Comparison of ENCODE assay signal across 14 cellular contexts in the genomic region with DNA sequence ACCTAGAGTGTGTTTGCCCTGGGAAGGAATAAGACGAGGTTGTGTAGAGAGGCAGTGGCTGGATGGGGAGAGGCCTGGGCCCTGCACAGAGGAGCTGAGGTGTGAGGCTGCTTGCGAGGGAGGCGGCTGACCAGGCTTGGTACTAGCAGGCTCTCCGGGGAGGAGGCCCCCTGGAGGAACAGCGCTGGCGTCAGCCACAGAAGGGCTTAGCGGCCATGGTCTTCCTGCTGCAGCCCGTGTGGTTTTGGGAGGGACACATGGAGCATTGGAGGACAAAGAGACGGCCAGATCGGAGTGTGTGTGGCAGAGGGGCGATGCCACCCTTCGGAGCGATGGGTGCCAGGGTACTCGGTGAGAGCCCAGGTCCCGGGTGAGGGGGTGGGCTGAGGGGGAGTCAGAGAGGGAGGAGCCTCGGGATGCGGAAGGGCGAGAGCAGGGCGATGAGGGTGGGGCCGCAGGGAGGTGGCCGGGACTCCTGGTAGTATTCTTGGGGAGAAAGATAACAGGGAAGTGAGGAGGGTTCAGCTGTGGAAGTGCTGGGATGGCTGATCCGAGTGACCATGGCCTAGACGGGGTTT. TPM values are rescaled to one million over a fixed set of nuclear protein-coding genes. Genes with fewer than 3 reads are reported as not detected.
DNase-seq lines count a peak whose midpoint lies in the region; ATAC-seq and TF ChIP-seq lines count a peak whose summit lies in the region.
"Had no signal": no experiment of that assay in that cellular context is flagged by ENCODE, and none has a peak within 500 bp of the region (broad histone marks: within the 10 kb centered on the region; RNA-seq: fewer than 3 reads in every experiment).

No MANE protein-coding gene starts in this region.

- no peaks in the 10 kb centered on the region for H3K9me3 Mint-ChIP-seq in Caco-2 (ENCODE audit: unreplicated experiment)
- no peaks in the 10 kb centered on the region for H3K9me3 Mint-ChIP-seq in activated T-helper 1 cell treated with anti-CD3 and anti-CD28 coated beads, Interleukin-12 subunit alpha, Interleukin-12 subunit beta, Interleukin-2, Interleukin-4 antibody, amounts not matched to agents 30 ng/mL and 10 ng/mL and 1 ng/mL, durations not matched to agents 14 hours and 24 hours and 36 hours
- no peaks in the 10 kb centered on the region for H3K9me3 Mint-ChIP-seq in memory B cell
- no peaks in the 10 kb centered on the region for H3K9me3 Mint-ChIP-seq in type B pancreatic cell

- DNase-seq in A673 (ENCODE audit: low spot score) = no peak
- no peak for DNase-seq in Caco-2
- DNase-seq in activated T-helper 1 cell treated with anti-CD3 and anti-CD28 coated beads, Interleukin-12 subunit alpha, Interleukin-12 subunit beta, Interleukin-2, Interleukin-4 antibody, amounts not matched to agents 30 ng/mL and 10 ng/mL and 1 ng/mL, durations not matched to agents 14 hours and 24 hours and 36 hours (ENCODE audit: low spot score) = no peak
- DNase-seq in memory B cell (ENCODE audit: low spot score in 2 of 2) = no peak
- DNase-seq in type B pancreatic cell (ENCODE audit: extremely low spot score, unreplicated experiment) = no peak
- DNase-seq in AG08395 (ENCODE audit: low spot score) = no peak
- DNase-seq in NCI-H2227 treated with DMSO at 0.1 percent for 48 hours (lab: John Stamatoyannopoulos, UW) = no peak
- DNase-seq: effector CD8-positive, alpha-beta T cell; NCI-H1930 had no signal

- ATAC-seq in memory B cell (ENCODE audit: low read depth) (no peak), HG03135 (IDR thresholded peaks at IDR 0.05; ENCODE audit: unreplicated experiment) (no peak)
- ATAC-seq: left lobe of liver had no signal

- H3K36me3 Mint-ChIP-seq in Caco-2 (ENCODE audit: insufficient read depth, unreplicated experiment) (peaks cover 19% of the 10 kb centered on the region), memory B cell (peaks cover 12% of the 10 kb centered on the region), type B pancreatic cell (peaks cover 19% of the 10 kb centered on the region)
- peaks cover 24% of the 10 kb centered on the region for H3K36me3 Mint-ChIP-seq in activated T-helper 1 cell treated with anti-CD3 and anti-CD28 coated beads, Interleukin-12 subunit alpha, Interleukin-12 subunit beta, Interleukin-2, Interleukin-4 antibody, amounts not matched to agents 30 ng/mL and 10 ng/mL and 1 ng/mL, durations not matched to agents 14 hours and 24 hours and 36 hours (ENCODE audit: low read depth)

- H3K27me3 ChIP-seq in A673 (replicated peaks; ENCODE audit: insufficient read depth, low read depth, low read length, poor library complexity) (no peaks in the 10 kb centered on the region), Caco-2 (replicated peaks; ENCODE audit: control insufficient read depth, insufficient read depth, low read length) (no peaks in the 10 kb centered on the region)

- H3K9me3 ChIP-seq in A673 (ENCODE audit: low read depth, low read length, poor library complexity, severe bottlenecking) (no peaks in the 10 kb centered on the region), Caco-2 (no peaks in the 10 kb centered on the region)

- no peaks in the 10 kb centered on the region for H3K4me1 Mint-ChIP-seq in Caco-2 (ENCODE audit: low read depth, unreplicated experiment)
- peaks cover 64% of the 10 kb centered on the region for H3K4me1 Mint-ChIP-seq in activated T-helper 1 cell treated with anti-CD3 and anti-CD28 coated beads, Interleukin-12 subunit alpha, Interleukin-12 subunit beta, Interleukin-2, Interleukin-4 antibody, amounts not matched to agents 30 ng/mL and 10 ng/mL and 1 ng/mL, durations not matched to agents 14 hours and 24 hours and 36 hours (ENCODE audit: low read depth)
- peaks cover 45% of the 10 kb centered on the region for H3K4me1 Mint-ChIP-seq in memory B cell
- H3K4me1 Mint-ChIP-seq in type B pancreatic cell (ENCODE audit: unreplicated experiment) = peaks cover 70% of the 10 kb centered on the region

- H3K27ac Mint-ChIP-seq in Caco-2 (ENCODE audit: unreplicated experiment) = peak overlapping the region; percentile 45
- H3K27ac Mint-ChIP-seq in activated T-helper 1 cell treated with anti-CD3 and anti-CD28 coated beads, Interleukin-12 subunit alpha, Interleukin-12 subunit beta, Interleukin-2, Interleukin-4 antibody, amounts not matched to agents 30 ng/mL and 10 ng/mL and 1 ng/mL, durations not matched to agents 14 hours and 24 hours and 36 hours = peak overlapping the region; percentile 2
- H3K27ac Mint-ChIP-seq in memory B cell = peak overlapping the region; percentile 80
- no peak overlapping the region for H3K27ac Mint-ChIP-seq in type B pancreatic cell

- intact Hi-C loops in A673 (cut with micrococcal nuclease; ENCODE audit: unreplicated experiment) (loop anchor here (10.0 kb wide), 2 partner anchors 65 to 475 kb away; no protein-coding TSS in a partner anchor), Caco-2 (cut with micrococcal nuclease; ENCODE audit: unreplicated experiment) (no loop called here)
- intact Hi-C loops in activated T-helper 1 cell treated with anti-CD3 and anti-CD28 coated beads, Interleukin-12 subunit alpha, Interleukin-12 subunit beta, Interleukin-2, Interleukin-4 antibody, amounts not matched to agents 30 ng/mL and 10 ng/mL and 1 ng/mL, durations not matched to agents 14 hours and 24 hours and 36 hours (cut with micrococcal nuclease) = loop anchor here (10.0 kb wide), 1 partner anchor 745 kb away; the partner anchor contains the start of genes CTU2 and RNF166

- peak overlapping the region; percentile 30 for H3K27ac ChIP-seq in A673 (ENCODE audit: low read depth, low read length, poor library complexity, severe bottlenecking)
- H3K27ac ChIP-seq: KMS-11 had no signal

- H3K27me3 Mint-ChIP-seq in Caco-2 (ENCODE audit: insufficient read depth, unreplicated experiment) (no peaks in the 10 kb centered on the region), memory B cell (no peaks in the 10 kb centered on the region), type B pancreatic cell (no peaks in the 10 kb centered on the region)
- no peaks in the 10 kb centered on the region for H3K27me3 Mint-ChIP-seq in activated T-helper 1 cell treated with anti-CD3 and anti-CD28 coated beads, Interleukin-12 subunit alpha, Interleukin-12 subunit beta, Interleukin-2, Interleukin-4 antibody, amounts not matched to agents 30 ng/mL and 10 ng/mL and 1 ng/mL, durations not matched to agents 14 hours and 24 hours and 36 hours (ENCODE audit: insufficient read depth)

- POLR2A ChIA-PET in A673 (lab: Charles Lee; ENCODE audit: low non-redundant PET) (no interaction called here), Caco-2 (lab: Charles Lee) (no interaction called here)

- BruUV-seq in A673 (replicated peaks; lab: Mats Ljungman, UMichigan) (no TSS peak), Caco-2 (replicated peaks; lab: Mats Ljungman, UMichigan) (no TSS peak)

- CTCF ChIA-PET in A673 (lab: Charles Lee) (no interaction called here), Caco-2 (lab: Charles Lee) (no interaction called here)

- peaks cover 17% of the 10 kb centered on the region for H3K4me1 ChIP-seq in A673 (ENCODE audit: insufficient read depth, low read length, poor library complexity, severe bottlenecking)
- H3K4me1 ChIP-seq in Caco-2 = peaks cover 7% of the 10 kb centered on the region; the same call in 1 of the 2 replicates

- H3K4me3 Mint-ChIP-seq in Caco-2 (ENCODE audit: unreplicated experiment) (no peak overlapping the region), memory B cell (peak overlapping the region; percentile 33), type B pancreatic cell (no peak overlapping the region)
- peak overlapping the region; percentile 66 for H3K4me3 Mint-ChIP-seq in activated T-helper 1 cell treated with anti-CD3 and anti-CD28 coated beads, Interleukin-12 subunit alpha, Interleukin-12 subunit beta, Interleukin-2, Interleukin-4 antibody, amounts not matched to agents 30 ng/mL and 10 ng/mL and 1 ng/mL, durations not matched to agents 14 hours and 24 hours and 36 hours

- H3K4me3 ChIP-seq in A673 (ENCODE audit: low read depth, low read length, poor library complexity, severe bottlenecking) (no peak overlapping the region), Caco-2 (ENCODE audit: low read depth, low read length) (no peak overlapping the region)

- H3K36me3 ChIP-seq in A673 (ENCODE audit: insufficient read depth, low read length, poor library complexity, severe bottlenecking) (no peaks in the 10 kb centered on the region), Caco-2 (ENCODE audit: control insufficient read depth, insufficient read depth, low read length) (no peaks in the 10 kb centered on the region; the same call in 1 of the 2 replicates)

- TF ChIP-seq CTCF in A673 (conservative IDR thresholded peaks at IDR 0.05; ENCODE audit: low read depth, low read length) (no peak), Caco-2 (IDR thresholded peaks at IDR 0.05; ENCODE audit: insufficient read depth in 1 of 2, low read depth in 1 of 2, low read length in 1 of 2, severe bottlenecking in 1 of 2, unreplicated experiment in 1 of 2) (no peak), type B pancreatic cell (conservative IDR thresholded peaks at IDR 0.05) (no peak)

RNA-seq across cellular contexts. Expression of gene BANP, which starts 8.2 kb away (rescaled TPM):
- total RNA-seq in A673 (2021) (35.2 and 44.3 TPM in 2 replicates), Caco-2 (2022) (44.4 and 50.6 TPM in 2 replicates), type B pancreatic cell (ENCODE audit: low replicate concordance) (28.3 and 36.9 TPM in 2 replicates)
- 35.4 and 35.5 TPM in 2 replicates for total RNA-seq in activated T-helper 1 cell treated with anti-CD3 and anti-CD28 coated beads, Interleukin-12 subunit alpha, Interleukin-12 subunit beta, Interleukin-2, Interleukin-4 antibody, amounts not matched to agents 30 ng/mL and 10 ng/mL and 1 ng/mL, durations not matched to agents 14 hours and 24 hours and 36 hours

RNA-seq across cellular contexts. Expression of gene CA5A, which starts 23.2 kb away (rescaled TPM):
- total RNA-seq in A673 (2021) = not detected in 2 replicates
- 0.74 and 1.7 TPM in 2 replicates for total RNA-seq in Caco-2 (2022)
- 0.13 TPM in 1 of 2 replicates, not detected in the other for total RNA-seq in activated T-helper 1 cell treated with anti-CD3 and anti-CD28 coated beads, Interleukin-12 subunit alpha, Interleukin-12 subunit beta, Interleukin-2, Interleukin-4 antibody, amounts not matched to agents 30 ng/mL and 10 ng/mL and 1 ng/mL, durations not matched to agents 14 hours and 24 hours and 36 hours
- 0.70 TPM in 1 of 2 replicates, not detected in the other for total RNA-seq in type B pancreatic cell (ENCODE audit: low replicate concordance)
- total RNA-seq: activated CD8-positive, alpha-beta memory T cell treated with anti-CD3 and anti-CD28 coated beads for 36 hours; aorta had no signal

Comparison
In these comparisons a context has a peak if more than half of its experiments do, and no peak if none do; other contexts are left out.
1. H3K4me3 Mint-ChIP-seq: peak in activated T-helper 1 cell treated with anti-CD3 and anti-CD28 coated beads, Interleukin-12 subunit alpha, Interleukin-12 subunit beta, Interleukin-2, Interleukin-4 antibody, amounts not matched to agents 30 ng/mL and 10 ng/mL and 1 ng/mL, durations not matched to agents 14 hours and 24 hours and 36 hours (single experiment) and memory B cell (single experiment); none in Caco-2 (single experiment) and type B pancreatic cell (single experiment).